In genomic region chr6:27688014-27688586, GRCh38 we compare ENCODE assay signal across 1 cellular context.
A peak's percentile ranks its signal among the peaks of the same experiment; 100 is the strongest.
TF ChIP-seq lines count a peak whose summit lies in the region.

No MANE protein-coding gene starts in this region.

TF ChIP-seq in HEK293, 187 proteins besides CTCF, POLR2A, EP300 and RAD21 (continued from another document and continues in another):
- no peak for TF ChIP-seq ZNF174 (tag by site-specific recombination; IDR thresholded peaks at IDR 0.05)
- TF ChIP-seq SALL2 (tag by site-specific recombination; IDR thresholded peaks at IDR 0.05; ENCODE audit: borderline replicate concordance) = no peak
- TF ChIP-seq SP7 (tag by site-specific recombination; IDR thresholded peaks at IDR 0.05) = peak; percentile 83
- no peak for TF ChIP-seq ZNF138 (tag by site-specific recombination; IDR thresholded peaks at IDR 0.05; ENCODE audit: borderline replicate concordance)
- TF ChIP-seq ZNF645 (tag by site-specific recombination; IDR thresholded peaks at IDR 0.05) = no peak
- peak; percentile 92 for TF ChIP-seq BCL11A (tag by site-specific recombination; IDR thresholded peaks at IDR 0.05; ENCODE audit: low read depth)
- peak; percentile 93 for TF ChIP-seq ZSCAN5A (tag by site-specific recombination; IDR thresholded peaks at IDR 0.05)
- no peak for TF ChIP-seq ZNF423 (tag by site-specific recombination; IDR thresholded peaks at IDR 0.05)
- TF ChIP-seq ZNF704 (tag by site-specific recombination; IDR thresholded peaks at IDR 0.05) = no peak
- TF ChIP-seq ZFHX2 (tag by site-specific recombination; conservative IDR thresholded peaks at IDR 0.05) = no peak
- TF ChIP-seq ZNF664 (tag by site-specific recombination; IDR thresholded peaks at IDR 0.05) = peak; percentile 31; the same call in 1 of the 2 replicates
- no peak for TF ChIP-seq GLIS1 (tag by site-specific recombination; IDR thresholded peaks at IDR 0.05)
- TF ChIP-seq ZNF623 (tag by site-specific recombination; IDR thresholded peaks at IDR 0.05) = peak; percentile 24; the same call in 1 of the 2 replicates
- peak; percentile 53; the same call in 1 of the 2 replicates for TF ChIP-seq ZFP69B (tag by site-specific recombination; IDR thresholded peaks at IDR 0.05)
- peak; percentile 76 for TF ChIP-seq PRDM10 (tag by site-specific recombination; IDR thresholded peaks at IDR 0.05)
- TF ChIP-seq ZNF341 (tag by site-specific recombination; IDR thresholded peaks at IDR 0.05; ENCODE audit: low read depth) = no peak
- peak; percentile 32; the same call in 1 of the 2 replicates for TF ChIP-seq ZNF449 (tag by site-specific recombination; IDR thresholded peaks at IDR 0.05)
- TF ChIP-seq ZBTB8A (tag by site-specific recombination; IDR thresholded peaks at IDR 0.05) = peak; percentile 80
- peak; percentile 29; the same call in 1 of the 2 replicates for TF ChIP-seq SP3 (tag by site-specific recombination; IDR thresholded peaks at IDR 0.05)
- TF ChIP-seq ZNF677 (tag by site-specific recombination; IDR thresholded peaks at IDR 0.05) = no peak
- TF ChIP-seq ZNF223 (tag by site-specific recombination; IDR thresholded peaks at IDR 0.05) = no peak
- TF ChIP-seq ZEB2 (tag by site-specific recombination; IDR thresholded peaks at IDR 0.05) = peak; percentile 100
- TF ChIP-seq ZFP37 (tag by site-specific recombination; IDR thresholded peaks at IDR 0.05) = peak; percentile 94
- TF ChIP-seq ZNF548 (tag by site-specific recombination; IDR thresholded peaks at IDR 0.05) = no peak
- TF ChIP-seq ZBTB7A (tag by site-specific recombination; IDR thresholded peaks at IDR 0.05; ENCODE audit: low read depth) = 0 out of 2 replicates have a peak, but pooled peaks have one; percentile 13
- TF ChIP-seq ZNF707 (tag by site-specific recombination; IDR thresholded peaks at IDR 0.05) = no peak
- no peak for TF ChIP-seq ZNF350 (tag by site-specific recombination; IDR thresholded peaks at IDR 0.05)
- TF ChIP-seq FEZF1 (tag by site-specific recombination; IDR thresholded peaks at IDR 0.05) = no peak
- TF ChIP-seq ZNF2 (tag by site-specific recombination; IDR thresholded peaks at IDR 0.05) = peak; percentile 95
- peak; percentile 89 for TF ChIP-seq HIC1 (tag by site-specific recombination; IDR thresholded peaks at IDR 0.05)
- TF ChIP-seq TSHZ1 (tag by site-specific recombination; IDR thresholded peaks at IDR 0.05; ENCODE audit: borderline replicate concordance) = peak; percentile 81
- peak; percentile 85 for TF ChIP-seq ZNF324 (tag by site-specific recombination; IDR thresholded peaks at IDR 0.05)
- TF ChIP-seq KLF1 (tag by site-specific recombination; IDR thresholded peaks at IDR 0.05) = no peak; the same call in 1 of the 2 replicates
- peak; percentile 96 for TF ChIP-seq ZNF501 (tag by site-specific recombination; IDR thresholded peaks at IDR 0.05)
- TF ChIP-seq ZNF24 (tag by site-specific recombination; IDR thresholded peaks at IDR 0.05) = peak; percentile 96
- TF ChIP-seq ZNF221 (tag by site-specific recombination; IDR thresholded peaks at IDR 0.05; ENCODE audit: borderline replicate concordance) = no peak
- TF ChIP-seq PBX3 (CRISPR knock-in tag; IDR thresholded peaks at IDR 0.05) = peak; percentile 65; the same call in 1 of the 2 replicates
- TF ChIP-seq KLF9 (tag by site-specific recombination; IDR thresholded peaks at IDR 0.05; ENCODE audit: low read depth) = no peak; the same call in 1 of the 2 replicates
- TF ChIP-seq ZNF132 (tag by site-specific recombination; IDR thresholded peaks at IDR 0.05; ENCODE audit: borderline replicate concordance) = no peak
- peak; percentile 94 for TF ChIP-seq ZNF639 (tag by site-specific recombination; IDR thresholded peaks at IDR 0.05)
- TF ChIP-seq ZNF529 (tag by site-specific recombination; IDR thresholded peaks at IDR 0.05; ENCODE audit: insufficient replicate concordance) = no peak
- TF ChIP-seq MYNN (tag by site-specific recombination; IDR thresholded peaks at IDR 0.05; ENCODE audit: borderline replicate concordance) = 0 out of 2 replicates have a peak, but pooled peaks have one; percentile 46
- peak; percentile 20; the same call in 1 of the 2 replicates for TF ChIP-seq ZSCAN16 (tag by site-specific recombination; IDR thresholded peaks at IDR 0.05)
- TF ChIP-seq ELK4 (IDR thresholded peaks at IDR 0.05; ENCODE audit: borderline replicate concordance, low read depth, low read length) = no peak
- TF ChIP-seq ZSCAN23 (tag by site-specific recombination; IDR thresholded peaks at IDR 0.05) = peak; percentile 75
